Comparison of ENCODE assay signal across 16 cellular contexts in genomic region chr16:65118866-65119265, GRCh38. TPM values are rescaled to one million over a fixed set of nuclear protein-coding genes. Genes with fewer than 3 reads are reported as not detected.
DNase-seq lines count a peak whose midpoint lies in the region; ATAC-seq and TF ChIP-seq lines count a peak whose summit lies in the region.
"Had no signal": no experiment of that assay in that cellular context is flagged by ENCODE, and none has a peak within 500 bp of the region (broad histone marks: within the 10 kb centered on the region; RNA-seq: fewer than 3 reads in every experiment).

No MANE protein-coding gene starts in this region.

- 0 out of 4 replicates have a peak overlapping the region, but pooled peaks of 1 of the 2 experiments have one; percentile 1 for H4K8ac ChIP-seq in IMR-90 (ENCODE audit: low read depth in 2 of 2, low read length in 2 of 2)

- no peak overlapping the region for H3K56ac ChIP-seq in IMR-90 (ENCODE audit: extremely low read depth, insufficient read depth, low read length)

- peak overlapping the region; percentile 33; the same call in 1 of the 2 replicates for H3K4ac ChIP-seq in IMR-90 (ENCODE audit: low read depth, low read length)

- TF ChIP-seq POLR2A in IMR-90 (IDR thresholded peaks at IDR 0.05; ENCODE audit: low read depth, low read length) = no peak

- intact Hi-C loops in IMR-90 (cut with micrococcal nuclease) (loop anchor here (1.0 to 10.0 kb wide), 6 partner anchors 132 to 1758 kb away; no protein-coding TSS in a partner anchor), dorsolateral prefrontal cortex (cut with DNase I) (loop anchor here (5.0 to 10.0 kb wide), 4 partner anchors 62 to 1654 kb away; no protein-coding TSS in a partner anchor)

- H3K4me3 ChIP-seq in IMR-90 (ENCODE audit: insufficient read depth, low read depth, low read length) (peak overlapping the region; percentile 18; the same call in 1 of the 2 replicates), dorsolateral prefrontal cortex (peak overlapping the region in 31 of 59 donors; percentile 6 to 91 (median 78)), mesodermal cell (ENCODE audit: extremely low read depth, insufficient read depth, low read length, poor library complexity, severe bottlenecking) (peak overlapping the region; percentile 95), right atrium auricular region (no peak overlapping the region)
- H3K4me3 ChIP-seq in effector memory CD4-positive, alpha-beta T cell (ENCODE audit: insufficient read depth, low read depth, low read length, poor library complexity, severe bottlenecking) = no peak overlapping the region

- H3K18ac ChIP-seq in IMR-90 (ENCODE audit: low read depth, low read length) = no peak overlapping the region

- no peak overlapping the region for H4K91ac ChIP-seq in IMR-90 (ENCODE audit: insufficient read depth, low read depth, low read length)

- no peak for TF ChIP-seq RAD21 in IMR-90 (IDR thresholded peaks at IDR 0.05; ENCODE audit: low read length)

- TF ChIP-seq CTCF in IMR-90 (conservative IDR thresholded peaks at IDR 0.05; ENCODE audit: low read depth, low read length) (no peak), dorsolateral prefrontal cortex (IDR thresholded peaks at IDR 0.05 in 54 of 56, conservative IDR thresholded peaks at IDR 0.05 in 2 of 56; ENCODE audit: low read depth in 1 of 56, partially characterized antibody in 56 of 56) (no peak), right atrium auricular region (IDR thresholded peaks at IDR 0.05) (no peak)

- 0 out of 2 replicates have a peak overlapping the region, but pooled peaks have one; percentile 36 for H2AK5ac ChIP-seq in IMR-90 (ENCODE audit: low read depth, low read length)

- H3K27me3 ChIP-seq in IMR-90 (ENCODE audit: control insufficient read depth, insufficient read depth, low read length) (no peaks in the 10 kb centered on the region), dorsolateral prefrontal cortex (no peaks in the 10 kb centered on the region), right atrium auricular region (no peaks in the 10 kb centered on the region)
- H3K27me3 ChIP-seq in effector memory CD4-positive, alpha-beta T cell (replicated peaks; ENCODE audit: control insufficient read depth, insufficient read depth, low read length, poor library complexity, severe bottlenecking) = peaks cover under 1% of the 10 kb centered on the region

- H2BK5ac ChIP-seq in IMR-90 (ENCODE audit: low read depth, low read length, poor library complexity, severe bottlenecking) = peak overlapping the region; percentile 4

- no peak overlapping the region for H2BK20ac ChIP-seq in IMR-90 (ENCODE audit: low read depth, low read length)

- no peak overlapping the region for H2AFZ ChIP-seq in IMR-90 (replicated peaks; ENCODE audit: low read length, poor library complexity)

- no peak for ATAC-seq in IMR-90 (ENCODE audit: low read depth)
- no peak for ATAC-seq in HG03378 (IDR thresholded peaks at IDR 0.05; ENCODE audit: unreplicated experiment)
- ATAC-seq: activated T-cell treated with anti-CD3 and anti-CD28 coated beads, Interleukin-2, amount 50 U/mL, for 4 hours; esophagus mucosa had no signal

- no TSS peak for BruUV-seq in IMR-90 (replicated peaks; lab: Mats Ljungman, UMichigan)

- no peak overlapping the region for H2BK15ac ChIP-seq in IMR-90 (ENCODE audit: low read depth, low read length)

- H3K27ac ChIP-seq in IMR-90 (ENCODE audit: insufficient read depth, low read length) = peak overlapping the region; percentile 18; the same call in 1 of the 2 replicates
- peak overlapping the region in 45 of 59 donors; percentile 12 to 96 (median 88) for H3K27ac ChIP-seq in dorsolateral prefrontal cortex
- peak overlapping the region; percentile 89 for H3K27ac ChIP-seq in mesodermal cell (ENCODE audit: low read depth, low read length, severe bottlenecking)
- H3K27ac ChIP-seq in substantia nigra (ENCODE audit: low read depth, low read length, poor library complexity, severe bottlenecking) = peak overlapping the region; percentile 44
- H3K27ac ChIP-seq in effector memory CD4-positive, alpha-beta T cell (ENCODE audit: insufficient read depth, low read length, poor library complexity, severe bottlenecking) = no peak overlapping the region
- no peak overlapping the region for H3K27ac ChIP-seq in right atrium auricular region
- H3K27ac ChIP-seq: RWPE1 had no signal

- H3K9me1 ChIP-seq in IMR-90 (ENCODE audit: insufficient read depth, low read length) = 0 out of 2 replicates have a peak, but pooled peaks cover 5% of the 10 kb centered on the region

- no peak overlapping the region for H2BK120ac ChIP-seq in IMR-90 (ENCODE audit: low read depth, low read length)

- DNase-seq in IMR-90 (peak; percentile 34), dorsolateral prefrontal cortex (no peak), substantia nigra (lab: John Stamatoyannopoulos, UW) (no peak), right atrium auricular region (ENCODE audit: low spot score) (no peak), NCI-H2107 treated with DMSO at 0.1 percent for 48 hours (lab: John Stamatoyannopoulos, UW; ENCODE audit: unreplicated experiment) (no peak)
- DNase-seq in effector memory CD4-positive, alpha-beta T cell = no peak
- DNase-seq: activated CD4-positive, alpha-beta T cell treated with anti-CD3 and anti-CD28 coated beads, Interleukin-2, amount 10 ng/mL, durations not matched to agents 24 days and 14 days; activated naive CD8-positive, alpha-beta T cell treated with anti-CD3 and anti-CD28 coated beads for 36 hours; activated T-cell treated with anti-CD3 and anti-CD28 coated beads, Interleukin-2, amount 50 U/mL, for 4 hours; CD4-positive, CD25-positive, alpha-beta regulatory T cell; mesendoderm; NCI-H748 treated with DMSO at 0.1 percent for 48 hours had no signal

- dilution Hi-C loops in IMR-90 (cut with HindIII; ENCODE audit: low sequenced_read_pairs, unreplicated experiment) = no loop called here

- H3K4me1 ChIP-seq in IMR-90 (ENCODE audit: control insufficient read depth, insufficient read depth, low read length) (peaks cover 4% of the 10 kb centered on the region), mesodermal cell (ENCODE audit: control insufficient read depth, insufficient read depth, low read length, poor library complexity, severe bottlenecking) (peaks cover 30% of the 10 kb centered on the region), right atrium auricular region (peaks cover 0 to 16% of the 10 kb centered on the region in 2 donors)
- no peaks in the 10 kb centered on the region for H3K4me1 ChIP-seq in effector memory CD4-positive, alpha-beta T cell (ENCODE audit: control insufficient read depth, insufficient read depth, low read length, poor library complexity, severe bottlenecking)

- no peaks in the 10 kb centered on the region for H3K9me3 ChIP-seq in IMR-90 (ENCODE audit: control insufficient read depth, insufficient read depth, low read length)
- no peaks in the 10 kb centered on the region for H3K9me3 ChIP-seq in mesodermal cell (ENCODE audit: control insufficient read depth, low read length)
- H3K9me3 ChIP-seq in effector memory CD4-positive, alpha-beta T cell (ENCODE audit: control insufficient read depth, low read length) = no peaks in the 10 kb centered on the region
- H3K9me3 ChIP-seq in right atrium auricular region = no peaks in the 10 kb centered on the region

- H3K79me1 ChIP-seq in IMR-90 (ENCODE audit: low read depth in 1 of 2, low read length in 2 of 2) = peaks cover 5 to 52% of the 10 kb centered on the region in 2 experiments; a peak in 3 of 4 replicates

- no peak overlapping the region for H2AK9ac ChIP-seq in IMR-90 (replicated peaks; ENCODE audit: low read depth, low read length, poor library complexity)

- no CpG with 5 or more reads among the region's 5 CpGs for WGBS in IMR-90 (ENCODE audit: extremely low coverage in 2 of 2, insufficient read length in 1 of 2), 2 experiments
- 83 to 87% methylated on average over 3 of the region's 5 CpGs for WGBS in mesodermal cell (ENCODE audit: insufficient coverage in 2 of 2), 2 experiments

- H3K14ac ChIP-seq in IMR-90 (replicated peaks; ENCODE audit: low read depth, low read length) = no peak overlapping the region

- no peak overlapping the region for H4K5ac ChIP-seq in IMR-90 (ENCODE audit: low read depth, low read length)

- peak overlapping the region; percentile 91 for H3K4me2 ChIP-seq in IMR-90 (ENCODE audit: low read depth, low read length)

- H3K23ac ChIP-seq in IMR-90 (ENCODE audit: low read depth, low read length) = peak overlapping the region; percentile 76; the same call in 1 of the 2 replicates

- H4K20me1 ChIP-seq in IMR-90 (ENCODE audit: insufficient read depth, low read length) = peaks cover 59% of the 10 kb centered on the region

- POLR2A ChIA-PET in IMR-90 (lab: Charles Lee; ENCODE audit: unreplicated experiment) = no interaction called here

- CTCF ChIA-PET in IMR-90 (lab: Yijun Ruan, JAX) = no interaction called here

- in situ Hi-C loops in IMR-90 (cut with MboI; ENCODE audit: low sequenced_read_pairs) = loop anchor here (25.0 kb wide), 3 partner anchors 682 to 1757 kb away; no protein-coding TSS in a partner anchor

- H3K9ac ChIP-seq in IMR-90 (ENCODE audit: low read depth, low read length) = peak overlapping the region; percentile 51

- H3K36me3 ChIP-seq in IMR-90 (ENCODE audit: control insufficient read depth, insufficient read depth, low read length) (peaks cover 12% of the 10 kb centered on the region), mesodermal cell (ENCODE audit: control insufficient read depth, insufficient read depth, low read length) (peaks cover 63% of the 10 kb centered on the region), right atrium auricular region (no peaks in the 10 kb centered on the region)
- H3K36me3 ChIP-seq in effector memory CD4-positive, alpha-beta T cell (ENCODE audit: control insufficient read depth, insufficient read depth, low read length) = no peaks in the 10 kb centered on the region

TF ChIP-seq in IMR-90, 13 proteins besides CTCF, POLR2A, EP300 and RAD21 (continues in another document):
- TF ChIP-seq NFE2L2 (IDR thresholded peaks at IDR 0.05; ENCODE audit: low read depth, low read length) (no peak), SMC3 (IDR thresholded peaks at IDR 0.05; ENCODE audit: low read depth, low read length) (no peak), ELK1 (IDR thresholded peaks at IDR 0.05; ENCODE audit: borderline replicate concordance, low read depth, low read length) (no peak)

RNA-seq across cellular contexts. Expression of gene CDH11, which starts 3.0 kb away (rescaled TPM):
- total RNA-seq in IMR-90 (2012; rRNA removed) (395 and 601 TPM in 2 replicates), dorsolateral prefrontal cortex (10 to 100 TPM; 45.2 to 85.9 (median 65.3) TPM), right atrium auricular region (10 to 100 TPM; 51.6 to 59.1 TPM)
- 235 and 266 TPM in 2 replicates for polyA plus RNA-seq in IMR-90 (2012; rRNA removed)
- polyA plus RNA-seq in IMR-90 (2012; cell fraction: cytosol; rRNA removed) = 335 and 358 TPM in 2 replicates
- 145 and 223 TPM in 2 replicates for polyA plus RNA-seq in IMR-90 (2012; cell fraction: nucleus; rRNA removed; ENCODE audit: low replicate concordance)
- 488 TPM for polyA plus RNA-seq in mesodermal cell (2013, experiment 1 of 2)
- 420 TPM for polyA plus RNA-seq in mesodermal cell (2013, experiment 2 of 2)
- total RNA-seq: activated CD4-positive, alpha-beta T cell treated with anti-CD3 and anti-CD28 coated beads, Interleukin-2, amount 10 ng/mL, durations not matched to agents 24 days and 14 days; activated naive CD8-positive, alpha-beta T cell treated with anti-CD3 and anti-CD28 coated beads for 36 hours; CD4-positive, CD25-positive, alpha-beta regulatory T cell had no signal
- polyA plus RNA-seq: CD4-positive, CD25-positive, alpha-beta regulatory T cell had no signal

Comparison
In these comparisons a context has a peak if more than half of its experiments do, and no peak if none do; other contexts are left out.
1. H3K27ac ChIP-seq: peak in IMR-90 (single experiment), dorsolateral prefrontal cortex (45 of 59), mesodermal cell (single experiment) and substantia nigra (single experiment); none in effector memory CD4-positive, alpha-beta T cell (single experiment) and right atrium auricular region (0 of 2).
2. H3K4me3 ChIP-seq: peak in IMR-90 (single experiment), dorsolateral prefrontal cortex (31 of 59) and mesodermal cell (single experiment); none in effector memory CD4-positive, alpha-beta T cell (single experiment) and right atrium auricular region (0 of 2).